8 cellular contexts compared by ENCODE assay signal in the genomic region with DNA sequence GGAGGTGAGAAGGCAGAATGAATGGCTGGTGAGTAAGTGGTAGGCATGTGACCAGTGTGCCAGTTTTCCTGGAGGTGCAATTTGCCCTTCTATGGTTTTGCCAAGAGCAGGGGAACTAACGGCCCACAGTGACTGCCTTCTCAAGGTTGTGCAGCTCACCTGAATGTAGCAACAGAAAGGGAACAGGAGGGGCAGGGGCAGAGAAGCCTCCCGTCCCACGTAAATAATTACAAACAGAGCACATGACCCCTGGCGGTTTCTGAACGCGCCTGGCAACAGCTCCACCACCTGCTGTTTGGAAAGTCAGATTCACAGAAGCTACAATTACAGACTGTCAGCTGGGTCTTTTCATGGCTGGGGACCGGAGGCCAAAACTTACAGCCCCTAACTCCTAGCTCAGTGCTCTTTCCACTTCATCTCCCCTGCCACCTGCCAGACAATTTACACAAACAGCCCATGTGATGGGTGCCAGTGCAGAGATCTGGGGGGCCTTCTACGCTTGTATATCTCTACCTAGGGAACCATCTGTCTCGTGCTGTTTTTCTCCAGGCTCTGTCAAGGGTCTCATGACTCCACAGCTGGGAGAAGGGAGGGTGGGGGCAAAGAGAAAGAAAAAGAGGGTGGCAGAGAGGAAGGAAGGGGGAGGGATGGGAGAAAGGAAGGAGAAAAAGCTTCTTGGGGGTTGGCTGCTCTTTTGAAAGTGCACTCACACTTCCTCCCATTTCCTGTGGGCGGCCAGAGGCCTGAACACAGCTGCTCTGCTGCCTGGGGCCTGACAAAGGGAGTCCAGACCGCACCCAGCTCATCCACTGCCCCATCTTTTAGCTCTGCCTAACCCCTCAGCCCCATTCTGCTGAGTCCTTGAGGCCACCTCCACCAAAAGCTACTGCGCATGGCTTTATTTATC.
A peak's percentile ranks its signal among the peaks of the same experiment; 100 is the strongest.
DNase-seq lines count a peak whose midpoint lies in the region; ATAC-seq and TF ChIP-seq lines count a peak whose summit lies in the region.

No MANE protein-coding gene starts in this region.

- H3K36me3 ChIP-seq in RWPE2 (ENCODE audit: low read depth), result peaks cover 76% of the 10 kb centered on the region

- peak; percentile 82 for ATAC-seq in GM21390 (IDR thresholded peaks at IDR 0.05; ENCODE audit: unreplicated experiment)
- peak; percentile 68 for ATAC-seq in RWPE2 (ENCODE audit: low read depth)
- peak; percentile 59 for ATAC-seq in activated naive CD8-positive, alpha-beta T cell treated with anti-CD3 and anti-CD28 coated beads, Interleukin-2, amount 50 U/mL, for 24 hours
- ATAC-seq in Right ventricle myocardium superior (ENCODE audit: poor library complexity), result peak; percentile 77

- no peaks in the 10 kb centered on the region for H3K9me3 ChIP-seq in RWPE2 (ENCODE audit: severe bottlenecking)

- peak overlapping the region; percentile 77 to 90 (median 87) for H3K4me3 Mint-ChIP-seq in IgD-negative memory B cell
- H3K4me3 Mint-ChIP-seq in activated naive CD8-positive, alpha-beta T cell treated with anti-CD3 and anti-CD28 coated beads, Interleukin-2, amount 50 U/mL, for 24 hours, result peak overlapping the region; percentile 67

- H3K27me3 ChIP-seq in RWPE2 (ENCODE audit: insufficient read depth, poor library complexity, severe bottlenecking), result no peaks in the 10 kb centered on the region

- H3K9me3 Mint-ChIP-seq in IgD-negative memory B cell, result no peaks in the 10 kb centered on the region
- H3K9me3 Mint-ChIP-seq in activated naive CD8-positive, alpha-beta T cell treated with anti-CD3 and anti-CD28 coated beads, Interleukin-2, amount 50 U/mL, for 24 hours, result no peaks in the 10 kb centered on the region

- H3K27me3 Mint-ChIP-seq in IgD-negative memory B cell, result no peaks in the 10 kb centered on the region
- peaks cover 2% of the 10 kb centered on the region for H3K27me3 Mint-ChIP-seq in activated naive CD8-positive, alpha-beta T cell treated with anti-CD3 and anti-CD28 coated beads, Interleukin-2, amount 50 U/mL, for 24 hours

- H3K4me1 Mint-ChIP-seq in IgD-negative memory B cell, result peaks cover 41 to 57% (median 54%) of the 10 kb centered on the region in 3 donors
- H3K4me1 Mint-ChIP-seq in activated naive CD8-positive, alpha-beta T cell treated with anti-CD3 and anti-CD28 coated beads, Interleukin-2, amount 50 U/mL, for 24 hours, result peaks cover 75% of the 10 kb centered on the region

- intact Hi-C loops in Right ventricle myocardium superior (cut with DNase I), result no loop called here

- TF ChIP-seq CTCF in RWPE2 (IDR thresholded peaks at IDR 0.05; ENCODE audit: poor library complexity, severe bottlenecking), result no peak

- H3K36me3 Mint-ChIP-seq in IgD-negative memory B cell, result peaks cover 12% of the 10 kb centered on the region
- peaks cover 73% of the 10 kb centered on the region for H3K36me3 Mint-ChIP-seq in activated naive CD8-positive, alpha-beta T cell treated with anti-CD3 and anti-CD28 coated beads, Interleukin-2, amount 50 U/mL, for 24 hours (ENCODE audit: low read depth)

- no peak overlapping the region for H3K4me3 ChIP-seq in RWPE2 (ENCODE audit: severe bottlenecking)

- peak overlapping the region; percentile 98 to 99 (median 99) for H3K27ac Mint-ChIP-seq in IgD-negative memory B cell
- peak overlapping the region; percentile 95 for H3K27ac Mint-ChIP-seq in activated naive CD8-positive, alpha-beta T cell treated with anti-CD3 and anti-CD28 coated beads, Interleukin-2, amount 50 U/mL, for 24 hours

- DNase-seq in DMS79 (lab: John Stamatoyannopoulos, UW), result peak; percentile 77
- no peak for DNase-seq in RWPE2 (ENCODE audit: low spot score)
- peak; percentile 71 for DNase-seq in activated naive CD8-positive, alpha-beta T cell treated with anti-CD3 and anti-CD28 coated beads, Interleukin-2, amount 50 U/mL, for 24 hours
- DNase-seq in Right ventricle myocardium superior, result peak; percentile 89
- peak; percentile 74 for DNase-seq in pulmonary artery endothelial cell (ENCODE audit: low read depth, low spot score)
- no peak for DNase-seq in HT-29 (ENCODE audit: low spot score)

- H3K27ac ChIP-seq in RWPE2 (ENCODE audit: poor library complexity, severe bottlenecking), result no peak overlapping the region

- H3K4me1 ChIP-seq in RWPE2 (ENCODE audit: insufficient read depth, poor library complexity, severe bottlenecking), result peaks cover 6% of the 10 kb centered on the region

Comparison
In these comparisons a context has a peak if more than half of its experiments do, and no peak if none do; other contexts are left out.
1. DNase-seq: peak in DMS79 (single experiment), activated naive CD8-positive, alpha-beta T cell treated with anti-CD3 and anti-CD28 coated beads, Interleukin-2, amount 50 U/mL, for 24 hours (single experiment), Right ventricle myocardium superior (single experiment) and pulmonary artery endothelial cell (single experiment); none in RWPE2 (single experiment) and HT-29 (single experiment).
2. Peak in every context shown above with its lines, with median percentiles within 50 percentile points of each other: ATAC-seq.